Comparison of ENCODE assay signal across 25 cellular contexts in the genomic region with DNA sequence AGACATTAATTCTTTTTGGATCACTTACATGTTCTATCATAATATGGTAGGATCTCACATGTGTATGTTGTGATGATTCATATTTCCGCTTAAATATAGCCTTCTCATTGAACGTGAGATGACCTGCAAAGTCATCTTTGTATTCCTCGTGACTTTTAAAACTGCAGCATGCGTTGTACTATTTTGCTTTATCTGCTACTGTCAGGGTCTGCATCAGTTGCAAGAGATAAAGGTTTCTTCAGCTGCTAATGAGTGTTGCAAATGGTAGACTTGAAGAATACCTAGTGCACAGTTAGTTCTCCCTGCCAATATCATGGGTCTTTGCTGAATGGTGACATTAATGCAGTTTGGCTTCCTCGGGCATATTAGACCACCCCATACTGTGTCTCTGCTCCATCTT. TPM values are rescaled to one million over a fixed set of nuclear protein-coding genes. Genes with fewer than 3 reads are reported as not detected.
DNase-seq lines count a peak whose midpoint lies in the region; ATAC-seq, FAIRE-seq and TF ChIP-seq lines count a peak whose summit lies in the region.
"Had no signal": no experiment of that assay in that cellular context is flagged by ENCODE, and none has a peak within 500 bp of the region (broad histone marks: within the 10 kb centered on the region; RNA-seq: fewer than 3 reads in every experiment).

No MANE protein-coding gene starts in this region.

- H3K18ac ChIP-seq in mesendoderm (ENCODE audit: low read length): no peak overlapping the region
- no peak overlapping the region for H3K18ac ChIP-seq in mesenchymal stem cell (ENCODE audit: low read depth in 1 of 2, low read length in 2 of 2)

- peak overlapping the region; percentile 46 for H3K27ac ChIP-seq in K562 (ENCODE audit: extremely low read depth, low read depth, low read length)
- H3K27ac ChIP-seq in mesendoderm (ENCODE audit: low read depth, low read length): no peak overlapping the region
- H3K27ac ChIP-seq in mesenchymal stem cell (ENCODE audit: low read length, poor library complexity, severe bottlenecking): no peak overlapping the region
- H3K27ac ChIP-seq: BLaER1 had no signal

- H3K4me2 ChIP-seq in K562 (ENCODE audit: insufficient read depth, low read length) (peak overlapping the region; percentile 40; the same call in 1 of the 2 replicates), mesendoderm (ENCODE audit: low read length) (no peak overlapping the region), mesenchymal stem cell (ENCODE audit: low read length, poor library complexity, severe bottlenecking) (no peak overlapping the region)
- H3K4me2 ChIP-seq: BLaER1 had no signal

- DNase-seq in HT1080 (ENCODE audit: low read depth): peak; percentile 1
- DNase-seq in OCI-M1 (lab: John Stamatoyannopoulos, UW): peak; percentile 67
- peak in 2 of 4 experiments; percentile 29 to 77 for DNase-seq in K562 (ENCODE audit: extremely low read depth in 1 of 4, low spot score in 3 of 4)
- peak; percentile 5 for DNase-seq in mesendoderm
- DNase-seq in posterior vena cava (ENCODE audit: low spot score): no peak
- no peak for DNase-seq in HAP-1 (ENCODE audit: low spot score in 2 of 2)
- DNase-seq in mesenchymal stem cell: no peak
- DNase-seq in MCF 10A (ENCODE audit: unreplicated experiment): no peak
- DNase-seq: 8988T; ACHN; BE2C; C1 segment of cervical spinal cord; CD4-positive, alpha-beta memory T cell; CD4-positive, CD25-positive, alpha-beta regulatory T cell; CD8-positive, alpha-beta memory T cell; COR-L47; DMS79 treated with DMSO at 0.1 percent for 48 hours; GF-D8 had no signal

- no TSS peak for BruUV-seq in K562 (replicated peaks; lab: Mats Ljungman, UMichigan)
- BruUV-seq in MCF 10A (replicated peaks; lab: Mats Ljungman, UMichigan): no TSS peak

- TF ChIP-seq POLR2A in K562 (conservative IDR thresholded peaks at IDR 0.05): no peak

- H3K4ac ChIP-seq in mesendoderm (ENCODE audit: low read depth, low read length) (no peak overlapping the region), mesenchymal stem cell (ENCODE audit: low read depth in 1 of 2, low read length in 2 of 2) (no peak overlapping the region)

- H3K9ac ChIP-seq in K562 (ENCODE audit: insufficient read depth in 1 of 2, low read depth in 2 of 2, low read length in 2 of 2) (no peak overlapping the region; a peak in 1 of 4 replicates), mesendoderm (ENCODE audit: low read length) (no peak overlapping the region), mesenchymal stem cell (ENCODE audit: low read length) (no peak overlapping the region)
- H3K9ac ChIP-seq: BLaER1 had no signal

- H2AFZ ChIP-seq in K562 (ENCODE audit: low read depth, low read length) (peak overlapping the region; percentile 56), mesenchymal stem cell (ENCODE audit: low read depth, low read length) (no peak overlapping the region)

- H3K36me3 ChIP-seq in K562 (ENCODE audit: control insufficient read depth, insufficient read depth, low read length) (no peaks in the 10 kb centered on the region), mesendoderm (ENCODE audit: control insufficient read depth, insufficient read depth, low read length) (no peaks in the 10 kb centered on the region), HAP-1 (replicated peaks) (no peaks in the 10 kb centered on the region), mesenchymal stem cell (ENCODE audit: control insufficient read depth in 1 of 2, insufficient read depth in 2 of 2, low read depth in 1 of 2, low read length in 2 of 2) (no peaks in the 10 kb centered on the region)
- H3K36me3 ChIP-seq: BE2C, BLaER1 had no signal

- no peaks in the 10 kb centered on the region for H3K36me3 Mint-ChIP-seq in MCF 10A (ENCODE audit: insufficient read depth, unreplicated experiment)
- H3K36me3 Mint-ChIP-seq: CD14-positive monocyte; CD4-positive, alpha-beta memory T cell; CD4-positive, CD25-positive, alpha-beta regulatory T cell; CD8-positive, alpha-beta memory T cell had no signal

- POLR2A ChIA-PET in K562 (lab: Yijun Ruan, JAX) (interaction anchor here (0.6 to 1.0 kb wide), 2 partner anchors 9 to 11 kb away, joined by 3 read pairs; no protein-coding TSS in a partner anchor), MCF 10A (lab: Yijun Ruan, JAX) (no interaction called here)

- CTCF ChIA-PET in K562 (lab: Yijun Ruan, JAX; ENCODE audit: low intra/inter-chr PET ratio) (no interaction called here), MCF 10A (lab: Yijun Ruan, JAX) (no interaction called here)

- H3K27me3 Mint-ChIP-seq in MCF 10A (ENCODE audit: insufficient read depth, unreplicated experiment): peaks cover 69% of the 10 kb centered on the region

- no peak overlapping the region for H3K27ac Mint-ChIP-seq in MCF 10A (ENCODE audit: low read depth, unreplicated experiment)
- H3K27ac Mint-ChIP-seq: CD14-positive monocyte; CD4-positive, alpha-beta memory T cell; CD4-positive, CD25-positive, alpha-beta regulatory T cell; CD8-positive, alpha-beta memory T cell had no signal

- H2BK120ac ChIP-seq in mesendoderm (ENCODE audit: low read depth, low read length): no peak overlapping the region
- no peak overlapping the region for H2BK120ac ChIP-seq in mesenchymal stem cell (ENCODE audit: low read depth, low read length)

- no peaks in the 10 kb centered on the region for H3K79me1 ChIP-seq in mesendoderm (ENCODE audit: low read length)
- H3K79me1 ChIP-seq in mesenchymal stem cell (replicated peaks; ENCODE audit: low read length, poor library complexity, severe bottlenecking): no peaks in the 10 kb centered on the region

- H3K9me3 Mint-ChIP-seq in MCF 10A (ENCODE audit: unreplicated experiment): no peaks in the 10 kb centered on the region

- no peak for FAIRE-seq in K562 (lab: Jason Lieb, UNC)
- FAIRE-seq: D721Med, GM12891, GM19239 had no signal

- H3K4me1 ChIP-seq in K562 (replicated peaks in 1 of 2; ENCODE audit: control insufficient read depth in 2 of 2, insufficient read depth in 2 of 2, low read length in 2 of 2) (peaks cover 0 to 13% of the 10 kb centered on the region in 2 experiments; a peak in 2 of 5 replicates), mesendoderm (ENCODE audit: control insufficient read depth, low read depth, low read length) (no peaks in the 10 kb centered on the region), HAP-1 (no peaks in the 10 kb centered on the region), mesenchymal stem cell (ENCODE audit: control insufficient read depth, insufficient read depth, low read depth, low read length) (no peaks in the 10 kb centered on the region)
- H3K4me1 ChIP-seq: BE2C, BLaER1 had no signal

- 1% methylated on average over 5 of the region's 5 CpGs for WGBS in K562 (ENCODE audit: insufficient coverage, low coverage, missing lambda C conversion rate)
- WGBS in mesendoderm (ENCODE audit: extremely low coverage, insufficient coverage, low lambda C conversion rate): no CpG with 5 or more reads among the region's 5 CpGs
- WGBS in mesenchymal stem cell: 90% methylated on average over 4 of the region's 5 CpGs

- H2BK5ac ChIP-seq in mesendoderm (ENCODE audit: low read length): no peak overlapping the region
- no peak overlapping the region for H2BK5ac ChIP-seq in mesenchymal stem cell (ENCODE audit: low read depth, low read length, poor library complexity, severe bottlenecking)

- H3K4me3 ChIP-seq in K562 (no peak overlapping the region), mesendoderm (ENCODE audit: low read length) (no peak overlapping the region), HAP-1 (no peak overlapping the region), mesenchymal stem cell (ENCODE audit: insufficient read depth in 1 of 2, low read depth in 1 of 2, low read length in 2 of 2) (no peak overlapping the region)
- H3K4me3 ChIP-seq: BLaER1 had no signal

- H3K4me1 Mint-ChIP-seq in MCF 10A (ENCODE audit: insufficient read depth, unreplicated experiment): no peaks in the 10 kb centered on the region
- H3K4me1 Mint-ChIP-seq: CD14-positive monocyte; CD4-positive, CD25-positive, alpha-beta regulatory T cell; CD8-positive, alpha-beta memory T cell had no signal

- no peaks in the 10 kb centered on the region for H3K27me3 ChIP-seq in K562 (ENCODE audit: control insufficient read depth in 2 of 2, insufficient read depth in 2 of 2, low read length in 2 of 2)
- H3K27me3 ChIP-seq in mesendoderm (ENCODE audit: insufficient read depth, low read length, poor library complexity): no peaks in the 10 kb centered on the region
- peaks cover 40% of the 10 kb centered on the region for H3K27me3 ChIP-seq in HAP-1 (ENCODE audit: low read depth)
- peaks cover 9 to 23% of the 10 kb centered on the region in 2 experiments for H3K27me3 ChIP-seq in mesenchymal stem cell (ENCODE audit: control insufficient read depth in 1 of 2, insufficient read depth in 1 of 2, low read length in 2 of 2)
- H3K27me3 ChIP-seq: BLaER1 had no signal

- peak; percentile 86 for ATAC-seq in K562

- no peak overlapping the region for H4K5ac ChIP-seq in mesendoderm (ENCODE audit: low read length)

- TF ChIP-seq EP300 in K562 (IDR thresholded peaks at IDR 0.05; ENCODE audit: low read length): peak; percentile 94

- H3K23ac ChIP-seq in mesendoderm (ENCODE audit: low read length): no peak overlapping the region
- no peak overlapping the region for H3K23ac ChIP-seq in mesenchymal stem cell (ENCODE audit: low read length in 2 of 2)

- H3K79me2 ChIP-seq in K562 (ENCODE audit: control insufficient read depth, insufficient read depth, low read length) (no peaks in the 10 kb centered on the region), mesendoderm (ENCODE audit: control insufficient read depth, insufficient read depth, low read length) (no peaks in the 10 kb centered on the region)

- H2AK5ac ChIP-seq in mesendoderm (ENCODE audit: low read length): no peak overlapping the region
- H2AK5ac ChIP-seq in mesenchymal stem cell (ENCODE audit: low read length, severe bottlenecking): no peak overlapping the region

- H3K4me3 Mint-ChIP-seq in MCF 10A (ENCODE audit: unreplicated experiment): no peak overlapping the region
- H3K4me3 Mint-ChIP-seq: CD14-positive monocyte; CD4-positive, alpha-beta memory T cell; CD4-positive, CD25-positive, alpha-beta regulatory T cell; CD8-positive, alpha-beta memory T cell had no signal

- no peak for TF ChIP-seq RAD21 in K562 (CRISPR knock-in tag; conservative IDR thresholded peaks at IDR 0.05 in 1 of 2, IDR thresholded peaks at IDR 0.05 in 1 of 2)

- H2BK15ac ChIP-seq in mesendoderm (replicated peaks; ENCODE audit: low read depth): no peak overlapping the region
- no peak overlapping the region for H2BK15ac ChIP-seq in mesenchymal stem cell (ENCODE audit: low read depth, poor library complexity, severe bottlenecking)

- no peak overlapping the region for H4K91ac ChIP-seq in mesenchymal stem cell (ENCODE audit: low read length)

- intact Hi-C loops in K562 (cut with micrococcal nuclease) (no loop called here), posterior vena cava (cut with DNase I) (no loop called here), MCF 10A (cut with micrococcal nuclease) (no loop called here)

- no peak for TF ChIP-seq CTCF in K562 (IDR thresholded peaks at IDR 0.05 in 2 of 3, conservative IDR thresholded peaks at IDR 0.05 in 1 of 3; ENCODE audit: insufficient read depth in 2 of 3, low read depth in 1 of 3, low read length in 3 of 3)
- no peak for TF ChIP-seq CTCF in MCF 10A (IDR thresholded peaks at IDR 0.05; ENCODE audit: unreplicated experiment)

- in situ Hi-C loops in K562 (cut with MboI): no loop called here
- in situ Hi-C loops in HAP-1 (cut with MboI; ENCODE audit: low sequenced_read_pairs): no loop called here

- H3K14ac ChIP-seq in mesenchymal stem cell (ENCODE audit: low read length in 2 of 2): no peak overlapping the region

- no peaks in the 10 kb centered on the region for H4K20me1 ChIP-seq in K562 (replicated peaks; ENCODE audit: control insufficient read depth, insufficient read depth, low read length)
- H4K20me1 ChIP-seq: BLaER1 had no signal

- no peak overlapping the region for H3K56ac ChIP-seq in mesendoderm (ENCODE audit: low read length)

- H2BK12ac ChIP-seq in mesenchymal stem cell (ENCODE audit: low read length in 2 of 2): no peak overlapping the region

- H3K9me1 ChIP-seq in K562 (ENCODE audit: control insufficient read depth, insufficient read depth, low read length): no peaks in the 10 kb centered on the region

- 0 out of 2 replicates have a peak, but pooled peaks cover 4% of the 10 kb centered on the region for H3K9me3 ChIP-seq in K562 (replicated peaks; ENCODE audit: control insufficient read depth, insufficient read depth, low read depth, low read length)
- no peaks in the 10 kb centered on the region for H3K9me3 ChIP-seq in HAP-1
- H3K9me3 ChIP-seq in mesenchymal stem cell (ENCODE audit: control insufficient read depth, low read length): no peaks in the 10 kb centered on the region
- H3K9me3 ChIP-seq: BE2C had no signal

- H4K8ac ChIP-seq in mesendoderm (ENCODE audit: low read depth, low read length) (no peak overlapping the region), mesenchymal stem cell (ENCODE audit: low read length) (no peak overlapping the region)

RNA-seq across cellular contexts. Expression of a gene that starts 31.8 kb away (rescaled TPM):
- 0.13 TPM in 1 of 2 replicates, not detected in the other for total RNA-seq in HT1080 (2014; rRNA removed; shearing (Covaris generic))
- not detected in 2 replicates for polyA plus RNA-seq in HT1080 (2015; cell fraction: cytosol; rRNA removed)
- not detected in 2 replicates for polyA plus RNA-seq in HT1080 (2015; cell fraction: nucleus; rRNA removed)
- not detected in 2 replicates for total RNA-seq in K562 (2011; cell fraction: chromatin; rRNA removed; ENCODE audit: low replicate concordance)
- not detected in 2 replicates for total RNA-seq in K562 (2011; cell fraction: nucleolus; rRNA removed)
- total RNA-seq in K562 (2011; cell fraction: nucleoplasm; rRNA removed): not detected in 2 replicates
- total RNA-seq in K562 (2014; rRNA removed) (0.20 TPM in 1 of 2 replicates, not detected in the other), K562 (2014; rRNA removed; fragmentation: Illumina TruSeq; extraction: Trizol) (not detected in 2 replicates), K562 (2015; rRNA removed; fragmentation: Illumina TruSeq; extraction: Trizol) (not detected in 2 replicates), K562 (2021) (0.20 TPM in 1 of 2 replicates, not detected in the other), posterior vena cava (not detected), MCF 10A (2022) (not detected in 2 replicates)
- polyA plus RNA-seq in K562 (2011; rRNA removed) (not detected in 2 replicates), K562 (2014; fragmentation: Illumina TruSeq; extraction: Trizol) (not detected in 2 replicates), K562 (2014; fragmentation: Nextera tagmentation; extraction: Ambion mirVana) (under 1 TPM; 0.07 to 0.24 TPM), K562 (2014; rRNA removed) (not detected in 2 replicates)
- not detected in 2 replicates for polyA plus RNA-seq in K562 (2011; cell fraction: cytosol; rRNA removed)
- polyA plus RNA-seq in K562 (2011; cell fraction: nucleus; rRNA removed): not detected in 2 replicates
- polyA plus RNA-seq in K562 (2012): 0.13 and 0.78 TPM in 2 replicates
- polyA minus RNA-seq in K562 (2011; rRNA and poly(A)+ RNA removed): not detected in 2 replicates
- polyA minus RNA-seq in K562 (2011; cell fraction: cytosol; rRNA and poly(A)+ RNA removed): not detected in 2 replicates
- not detected in 2 replicates for polyA minus RNA-seq in K562 (2011; cell fraction: nucleus; rRNA and poly(A)+ RNA removed)
- not detected for polyA plus RNA-seq in mesendoderm (2013, experiment 1 of 2)
- polyA plus RNA-seq in mesendoderm (2013, experiment 2 of 2): 0.08 TPM
- not detected for polyA plus RNA-seq in mesenchymal stem cell (2013, experiment 1 of 2)
- not detected for polyA plus RNA-seq in mesenchymal stem cell (2013, experiment 2 of 2)
- total RNA-seq: A673; CD4-positive, alpha-beta memory T cell; CD4-positive, CD25-positive, alpha-beta regulatory T cell; CD8-positive, alpha-beta memory T cell had no signal
- polyA plus RNA-seq: AG04450; CD14-positive monocyte; CD4-positive, alpha-beta memory T cell; CD4-positive, CD25-positive, alpha-beta regulatory T cell; CD8-positive, alpha-beta memory T cell had no signal

Comparison
In these comparisons a context has a peak if more than half of its experiments do, and no peak if none do; other contexts are left out.
1. DNase-seq: peak in HT1080 (single experiment), OCI-M1 (single experiment) and mesendoderm (single experiment); none in posterior vena cava (single experiment), HAP-1 (0 of 2), mesenchymal stem cell (single experiment) and MCF 10A (single experiment).